In the genomic region with DNA sequence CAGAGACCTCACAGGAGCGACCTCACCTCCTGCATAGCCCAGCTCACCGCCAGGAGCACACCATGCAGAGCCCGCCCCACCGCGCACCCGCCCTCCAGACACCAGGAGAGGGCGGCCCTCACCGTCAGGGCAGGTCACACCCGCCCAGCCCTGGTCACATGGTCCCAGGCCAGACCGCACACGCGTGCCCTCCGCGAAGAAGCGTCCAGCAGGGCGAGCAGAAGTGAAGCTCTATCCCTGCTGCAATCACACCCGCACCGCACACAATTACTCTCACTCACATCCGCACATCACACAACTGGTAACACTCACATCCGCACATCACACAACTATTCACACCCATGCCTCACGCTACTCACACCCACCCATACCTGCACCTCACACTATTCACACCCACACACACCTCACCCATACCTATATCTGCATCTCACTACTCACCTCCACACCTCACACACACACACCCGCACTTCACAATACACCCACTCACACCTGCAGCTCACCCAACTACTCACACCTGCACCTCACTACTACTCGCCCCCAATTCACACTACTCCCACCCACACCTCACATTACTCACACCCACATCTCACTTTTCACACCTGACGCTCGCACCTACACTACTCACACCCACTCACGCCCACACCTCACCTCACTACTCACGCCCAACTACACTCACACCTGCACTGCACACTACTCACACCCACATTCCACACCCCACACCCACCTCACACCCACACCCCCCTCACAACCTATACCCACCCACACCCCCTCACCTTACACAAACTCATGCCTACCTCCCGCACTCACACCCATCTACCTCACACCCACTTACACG, we compare ENCODE assay signal across 15 cellular contexts.
DNase-seq lines count a peak whose midpoint lies in the region; ATAC-seq, FAIRE-seq and TF ChIP-seq lines count a peak whose summit lies in the region.
"Had no signal": no experiment of that assay in that cellular context is flagged by ENCODE, and none has a peak within 500 bp of the region (broad histone marks: within the 10 kb centered on the region; RNA-seq: fewer than 3 reads in every experiment).

No MANE protein-coding gene starts in this region.

- no peaks in the 10 kb centered on the region for H3K9me3 Mint-ChIP-seq in activated T-cell treated with anti-CD3 and anti-CD28 coated beads, Interleukin-2, amount 50 U/mL, for 24 hours

- TF ChIP-seq POLR2A in Peyer's patch (IDR thresholded peaks at IDR 0.05) (no peak), stomach (IDR thresholded peaks at IDR 0.05) (no peak)

- no peak overlapping the region for H3K9ac ChIP-seq in kidney (ENCODE audit: low read length in 2 of 2)
- H3K9ac ChIP-seq: GM23248, parathyroid adenoma had no signal

- H3K27ac ChIP-seq in Peyer's patch: no peak overlapping the region
- no peak overlapping the region for H3K27ac ChIP-seq in kidney (ENCODE audit: low read depth in 2 of 2, low read length in 2 of 2)
- no peak overlapping the region for H3K27ac ChIP-seq in stomach
- H3K27ac ChIP-seq: GM23248, parathyroid adenoma had no signal

- H3K4me1 ChIP-seq in Peyer's patch (peaks cover 0 to 3% (median 0%) of the 10 kb centered on the region in 4 donors), kidney (ENCODE audit: control insufficient read depth in 1 of 2, insufficient read depth in 1 of 2, low read depth in 1 of 2, low read length in 2 of 2) (no peaks in the 10 kb centered on the region), stomach (peaks cover 5 to 21% (median 17%) of the 10 kb centered on the region in 4 donors)
- H3K4me1 ChIP-seq: parathyroid adenoma had no signal

- no peak for ATAC-seq in HG02623 (IDR thresholded peaks at IDR 0.05; ENCODE audit: unreplicated experiment)

- H3K36me3 Mint-ChIP-seq in activated T-cell treated with anti-CD3 and anti-CD28 coated beads, Interleukin-2, amount 50 U/mL, for 24 hours (ENCODE audit: low read depth): peaks cover 81% of the 10 kb centered on the region

- no peak for TF ChIP-seq EP300 in stomach (IDR thresholded peaks at IDR 0.05)

- no peak for FAIRE-seq in kidney (lab: Jason Lieb, UNC)

- TF ChIP-seq CTCF in Peyer's patch (IDR thresholded peaks at IDR 0.05) (no peak), kidney (IDR thresholded peaks at IDR 0.05; ENCODE audit: borderline replicate concordance, extremely low read depth, insufficient read depth) (no peak), stomach (IDR thresholded peaks at IDR 0.05) (no peak)

- H3K4me1 Mint-ChIP-seq in activated T-cell treated with anti-CD3 and anti-CD28 coated beads, Interleukin-2, amount 50 U/mL, for 24 hours (ENCODE audit: low read depth): peaks cover 4% of the 10 kb centered on the region

- H3K27me3 Mint-ChIP-seq in activated T-cell treated with anti-CD3 and anti-CD28 coated beads, Interleukin-2, amount 50 U/mL, for 24 hours: no peaks in the 10 kb centered on the region

- no peaks in the 10 kb centered on the region for H3K9me3 ChIP-seq in Peyer's patch
- no peaks in the 10 kb centered on the region for H3K9me3 ChIP-seq in kidney (ENCODE audit: control insufficient read depth in 1 of 2, low read length in 2 of 2)
- H3K9me3 ChIP-seq in stomach: no peaks in the 10 kb centered on the region
- H3K9me3 ChIP-seq: MG63 had no signal

- DNase-seq in activated T-cell treated with anti-CD3 and anti-CD28 coated beads, Interleukin-2, amount 50 U/mL, for 24 hours: peak; percentile 20
- DNase-seq in activated T-cell treated with anti-CD3 and anti-CD28 coated beads for 4 hours (no peak), Peyer's patch (peak in 2 of 3 donors; percentile 35 to 43), kidney (peak; percentile 73), stomach (peak; percentile 24), Ammon's horn (ENCODE audit: low spot score) (no peak), NCI-H2171 (lab: John Stamatoyannopoulos, UW) (no peak)
- DNase-seq: activated naive CD4-positive, alpha-beta T cell; central memory CD4-positive, alpha-beta T cell; EL; GM23248; MG63; NCI-H2081 had no signal

- H3K27me3 ChIP-seq in Peyer's patch: no peaks in the 10 kb centered on the region
- H3K27me3 ChIP-seq in stomach: no peaks in the 10 kb centered on the region
- H3K27me3 ChIP-seq: MG63 had no signal

- H3K4me3 ChIP-seq in Peyer's patch: no peak overlapping the region
- H3K4me3 ChIP-seq in kidney (ENCODE audit: low read length in 2 of 2): no peak overlapping the region
- no peak overlapping the region for H3K4me3 ChIP-seq in stomach
- H3K4me3 ChIP-seq: GM23248, MG63 had no signal

- H3K36me3 ChIP-seq in Peyer's patch (peaks cover 0 to 52% (median 0%) of the 10 kb centered on the region in 3 donors), kidney (ENCODE audit: control insufficient read depth in 1 of 2, insufficient read depth in 2 of 2, low read length in 2 of 2) (peaks cover 6 to 17% of the 10 kb centered on the region in 2 donors), stomach (peaks cover 43 to 83% (median 73%) of the 10 kb centered on the region in 4 donors)

- WGBS in stomach, 5 donors: 95 to 98% (median 97%) methylated on average over 23 to 29 of the region's 29 CpGs

- no peak overlapping the region for H3K27ac Mint-ChIP-seq in activated T-cell treated with anti-CD3 and anti-CD28 coated beads, Interleukin-2, amount 50 U/mL, for 24 hours

- intact Hi-C loops in kidney (cut with DNase I) (no loop called here), stomach (cut with DNase I; ENCODE audit: low total_unique reads) (no loop called here)

- H3K4me3 Mint-ChIP-seq in activated T-cell treated with anti-CD3 and anti-CD28 coated beads, Interleukin-2, amount 50 U/mL, for 24 hours: no peak overlapping the region

Comparison
In these comparisons a context has a peak if more than half of its experiments do, and no peak if none do; other contexts are left out.
1. DNase-seq: peak in activated T-cell treated with anti-CD3 and anti-CD28 coated beads, Interleukin-2, amount 50 U/mL, for 24 hours (single experiment), Peyer's patch (2 of 3), kidney (single experiment) and stomach (single experiment); none in activated T-cell treated with anti-CD3 and anti-CD28 coated beads for 4 hours (single experiment), Ammon's horn (single experiment) and NCI-H2171 (single experiment).